In the genomic region with DNA sequence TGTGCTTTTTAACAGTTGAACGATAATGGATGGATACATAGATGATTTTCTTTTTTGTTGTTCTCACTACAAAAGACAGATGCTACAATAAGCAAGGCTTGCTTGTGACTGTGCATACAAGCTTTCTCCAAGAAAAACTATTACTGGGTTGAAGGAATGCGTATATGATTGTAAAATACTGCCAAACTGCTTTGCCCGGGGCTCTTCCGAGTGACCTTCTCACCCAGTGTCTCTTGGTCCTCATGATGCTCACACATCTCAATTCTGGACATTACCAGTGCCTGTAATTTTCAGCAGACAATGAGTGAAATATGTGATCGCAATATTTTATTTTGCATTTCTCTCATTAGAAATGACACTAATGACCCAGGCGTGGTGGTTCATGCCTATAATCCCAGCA, we compare ENCODE assay signal across 1 cellular context.
TF ChIP-seq lines count a peak whose summit lies in the region.

No MANE protein-coding gene starts in this region.

TF ChIP-seq in SK-N-SH treated with all-trans-retinoic acid at 6 μM for 48 hours, 23 proteins besides CTCF, POLR2A, EP300 and RAD21:
- TF ChIP-seq, protein P1, sequence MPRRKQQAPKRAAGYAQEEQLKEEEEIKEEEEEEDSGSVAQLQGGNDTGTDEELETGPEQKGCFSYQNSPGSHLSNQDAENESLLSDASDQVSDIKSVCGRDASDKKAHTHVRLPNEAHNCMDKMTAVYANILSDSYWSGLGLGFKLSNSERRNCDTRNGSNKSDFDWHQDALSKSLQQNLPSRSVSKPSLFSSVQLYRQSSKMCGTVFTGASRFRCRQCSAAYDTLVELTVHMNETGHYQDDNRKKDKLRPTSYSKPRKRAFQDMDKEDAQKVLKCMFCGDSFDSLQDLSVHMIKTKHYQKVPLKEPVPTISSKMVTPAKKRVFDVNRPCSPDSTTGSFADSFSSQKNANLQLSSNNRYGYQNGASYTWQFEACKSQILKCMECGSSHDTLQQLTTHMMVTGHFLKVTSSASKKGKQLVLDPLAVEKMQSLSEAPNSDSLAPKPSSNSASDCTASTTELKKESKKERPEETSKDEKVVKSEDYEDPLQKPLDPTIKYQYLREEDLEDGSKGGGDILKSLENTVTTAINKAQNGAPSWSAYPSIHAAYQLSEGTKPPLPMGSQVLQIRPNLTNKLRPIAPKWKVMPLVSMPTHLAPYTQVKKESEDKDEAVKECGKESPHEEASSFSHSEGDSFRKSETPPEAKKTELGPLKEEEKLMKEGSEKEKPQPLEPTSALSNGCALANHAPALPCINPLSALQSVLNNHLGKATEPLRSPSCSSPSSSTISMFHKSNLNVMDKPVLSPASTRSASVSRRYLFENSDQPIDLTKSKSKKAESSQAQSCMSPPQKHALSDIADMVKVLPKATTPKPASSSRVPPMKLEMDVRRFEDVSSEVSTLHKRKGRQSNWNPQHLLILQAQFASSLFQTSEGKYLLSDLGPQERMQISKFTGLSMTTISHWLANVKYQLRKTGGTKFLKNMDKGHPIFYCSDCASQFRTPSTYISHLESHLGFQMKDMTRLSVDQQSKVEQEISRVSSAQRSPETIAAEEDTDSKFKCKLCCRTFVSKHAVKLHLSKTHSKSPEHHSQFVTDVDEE (CRISPR knock-in tag; IDR thresholded peaks at IDR 0.05): no peak
- TF ChIP-seq ESRRG (CRISPR knock-in tag; IDR thresholded peaks at IDR 0.05): no peak
- TF ChIP-seq PPARA (CRISPR knock-in tag; IDR thresholded peaks at IDR 0.05; ENCODE audit: borderline replicate concordance): no peak
- no peak for TF ChIP-seq OSR1 (CRISPR knock-in tag; IDR thresholded peaks at IDR 0.05)
- no peak for TF ChIP-seq RARB (CRISPR knock-in tag; IDR thresholded peaks at IDR 0.05)
- no peak for TF ChIP-seq TOX (CRISPR knock-in tag; IDR thresholded peaks at IDR 0.05; ENCODE audit: borderline replicate concordance)
- TF ChIP-seq, protein P2, sequence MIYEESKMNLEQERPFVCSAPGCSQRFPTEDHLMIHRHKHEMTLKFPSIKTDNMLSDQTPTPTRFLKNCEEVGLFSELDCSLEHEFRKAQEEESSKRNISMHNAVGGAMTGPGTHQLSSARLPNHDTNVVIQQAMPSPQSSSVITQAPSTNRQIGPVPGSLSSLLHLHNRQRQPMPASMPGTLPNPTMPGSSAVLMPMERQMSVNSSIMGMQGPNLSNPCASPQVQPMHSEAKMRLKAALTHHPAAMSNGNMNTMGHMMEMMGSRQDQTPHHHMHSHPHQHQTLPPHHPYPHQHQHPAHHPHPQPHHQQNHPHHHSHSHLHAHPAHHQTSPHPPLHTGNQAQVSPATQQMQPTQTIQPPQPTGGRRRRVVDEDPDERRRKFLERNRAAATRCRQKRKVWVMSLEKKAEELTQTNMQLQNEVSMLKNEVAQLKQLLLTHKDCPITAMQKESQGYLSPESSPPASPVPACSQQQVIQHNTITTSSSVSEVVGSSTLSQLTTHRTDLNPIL (CRISPR knock-in tag; IDR thresholded peaks at IDR 0.05; ENCODE audit: low read depth): no peak
- no peak for TF ChIP-seq ARNTL (CRISPR knock-in tag; IDR thresholded peaks at IDR 0.05; ENCODE audit: borderline replicate concordance, low read depth)
- no peak for TF ChIP-seq BACH2 (CRISPR knock-in tag; IDR thresholded peaks at IDR 0.05; ENCODE audit: borderline replicate concordance)
- TF ChIP-seq, protein P3, sequence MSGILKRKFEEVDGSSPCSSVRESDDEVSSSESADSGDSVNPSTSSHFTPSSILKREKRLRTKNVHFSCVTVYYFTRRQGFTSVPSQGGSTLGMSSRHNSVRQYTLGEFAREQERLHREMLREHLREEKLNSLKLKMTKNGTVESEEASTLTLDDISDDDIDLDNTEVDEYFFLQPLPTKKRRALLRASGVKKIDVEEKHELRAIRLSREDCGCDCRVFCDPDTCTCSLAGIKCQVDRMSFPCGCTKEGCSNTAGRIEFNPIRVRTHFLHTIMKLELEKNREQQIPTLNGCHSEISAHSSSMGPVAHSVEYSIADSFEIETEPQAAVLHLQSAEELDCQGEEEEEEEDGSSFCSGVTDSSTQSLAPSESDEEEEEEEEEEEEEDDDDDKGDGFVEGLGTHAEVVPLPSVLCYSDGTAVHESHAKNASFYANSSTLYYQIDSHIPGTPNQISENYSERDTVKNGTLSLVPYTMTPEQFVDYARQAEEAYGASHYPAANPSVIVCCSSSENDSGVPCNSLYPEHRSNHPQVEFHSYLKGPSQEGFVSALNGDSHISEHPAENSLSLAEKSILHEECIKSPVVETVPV (CRISPR knock-in tag; IDR thresholded peaks at IDR 0.05): no peak
- no peak for TF ChIP-seq ZFP3 (CRISPR knock-in tag; IDR thresholded peaks at IDR 0.05)
- no peak for TF ChIP-seq SNAI2 (CRISPR knock-in tag; IDR thresholded peaks at IDR 0.05)
TF ChIP-seq in SK-N-SH treated with all-trans-retinoic acid at 6 μM for 48 hours: peak in this region for 0.
